In genomic region chr9:136019681-136020060, GRCh38 we compare ENCODE assay signal across 2 cellular contexts.
TF ChIP-seq lines count a peak whose summit lies in the region.

No MANE protein-coding gene starts in this region.

TF ChIP-seq in HepG2, 621 proteins besides CTCF, POLR2A, EP300 and RAD21:
- no peak for TF ChIP-seq SOX5 (CRISPR knock-in tag; IDR thresholded peaks at IDR 0.05; ENCODE audit: borderline replicate concordance)
- TF ChIP-seq ZNF546 (CRISPR knock-in tag; conservative IDR thresholded peaks at IDR 0.05), result no peak
- no peak for TF ChIP-seq HINFP (CRISPR knock-in tag; IDR thresholded peaks at IDR 0.05; ENCODE audit: low read depth)
- no peak for TF ChIP-seq ZKSCAN8 (CRISPR knock-in tag; IDR thresholded peaks at IDR 0.05; ENCODE audit: borderline replicate concordance)
- TF ChIP-seq ZNF431 (CRISPR knock-in tag; IDR thresholded peaks at IDR 0.05; ENCODE audit: borderline replicate concordance, low read depth), result no peak
- no peak for TF ChIP-seq RXRA (CRISPR knock-in tag; IDR thresholded peaks at IDR 0.05)
- no peak for TF ChIP-seq ZNF740 (CRISPR knock-in tag; IDR thresholded peaks at IDR 0.05)
- no peak for TF ChIP-seq HOXA3 (CRISPR knock-in tag; IDR thresholded peaks at IDR 0.05)
TF ChIP-seq in HepG2: peak in this region for 0.

TF ChIP-seq in H1, 55 proteins besides CTCF, POLR2A, EP300 and RAD21:
- no peak for TF ChIP-seq PHF8 (conservative IDR thresholded peaks at IDR 0.05; ENCODE audit: low read depth, low read length)
- TF ChIP-seq SUZ12 (IDR thresholded peaks at IDR 0.05; ENCODE audit: low read length), result no peak
- no peak for TF ChIP-seq SP4 (IDR thresholded peaks at IDR 0.05; ENCODE audit: low read length)
- TF ChIP-seq FOSL1 (IDR thresholded peaks at IDR 0.05; ENCODE audit: insufficient read depth, low read depth, low read length), result no peak
- TF ChIP-seq SIN3A (conservative IDR thresholded peaks at IDR 0.05 in 1 of 2, IDR thresholded peaks at IDR 0.05 in 1 of 2; ENCODE audit: low read depth in 1 of 2, low read length in 2 of 2), result no peak
- TF ChIP-seq EGR1 (IDR thresholded peaks at IDR 0.05; ENCODE audit: borderline replicate concordance, low read depth, low read length), result no peak
- TF ChIP-seq ATF3 (IDR thresholded peaks at IDR 0.05; ENCODE audit: insufficient read depth, low read depth, low read length), result no peak
- TF ChIP-seq RFX5 (IDR thresholded peaks at IDR 0.05; ENCODE audit: borderline replicate concordance, low read depth, low read length), result no peak
- TF ChIP-seq NRF1 (IDR thresholded peaks at IDR 0.05; ENCODE audit: low read depth, low read length), result no peak
- no peak for TF ChIP-seq GTF2F1 (IDR thresholded peaks at IDR 0.05; ENCODE audit: borderline replicate concordance, low read depth, low read length)
- no peak for TF ChIP-seq CHD2 (IDR thresholded peaks at IDR 0.05; ENCODE audit: low read length)
- TF ChIP-seq SRF (IDR thresholded peaks at IDR 0.05; ENCODE audit: low read depth, low read length), result no peak
- TF ChIP-seq POU5F1 (IDR thresholded peaks at IDR 0.05; ENCODE audit: low read depth, low read length), result no peak
- no peak for TF ChIP-seq ATF2 (IDR thresholded peaks at IDR 0.05; ENCODE audit: low read length)
- no peak for TF ChIP-seq E2F6 (IDR thresholded peaks at IDR 0.05)
- no peak for TF ChIP-seq BRCA1 (IDR thresholded peaks at IDR 0.05; ENCODE audit: low read depth, low read length)
- no peak for TF ChIP-seq CEBPB (IDR thresholded peaks at IDR 0.05; ENCODE audit: low read depth, low read length)
TF ChIP-seq in H1: peak in this region for 0.
